Comparison of ENCODE assay signal across 6 cellular contexts in genomic region chr19:55485439-55486011, GRCh38. TPM values are rescaled to one million over a fixed set of nuclear protein-coding genes. Genes with fewer than 3 reads are reported as not detected.
DNase-seq lines count a peak whose midpoint lies in the region; ATAC-seq, FAIRE-seq and TF ChIP-seq lines count a peak whose summit lies in the region.

No MANE protein-coding gene starts in this region.

- dilution Hi-C loops in keratinocyte (cut with MboI; ENCODE audit: extremely low pct_ligation_motif_present, low sequenced_read_pairs) = no loop called here

- H3K4me1 ChIP-seq in SJSA1 (replicated peaks) = peaks cover 35% of the 10 kb centered on the region
- H3K4me1 ChIP-seq in keratinocyte (ENCODE audit: control insufficient read depth, extremely low read depth, insufficient read depth, low read length) = peaks cover 27% of the 10 kb centered on the region

- H3K27ac Mint-ChIP-seq in CD14-positive monocyte = peak overlapping the region in 5 of 7 donors; percentile 55 to 85 (median 81)

- peaks cover 14 to 22% of the 10 kb centered on the region in 2 donors for H3K36me3 Mint-ChIP-seq in CD14-positive monocyte

- no peaks in the 10 kb centered on the region for H4K20me1 ChIP-seq in keratinocyte (ENCODE audit: control insufficient read depth, extremely low read depth, insufficient read depth, low read length)

- H3K4me3 ChIP-seq in SJSA1 (peak overlapping the region; percentile 55), keratinocyte (ENCODE audit: control insufficient read depth in 2 of 3, extremely low read depth in 1 of 3, insufficient read depth in 2 of 3, low read depth in 1 of 3, low read length in 3 of 3) (peak overlapping the region; percentile 60 to 76 (median 74))

- H3K4me2 ChIP-seq in keratinocyte (ENCODE audit: control insufficient read depth, extremely low read depth, insufficient read depth, low read depth, low read length) = peak overlapping the region; percentile 85

- H2AFZ ChIP-seq in keratinocyte (ENCODE audit: control insufficient read depth, low read length) = peak overlapping the region; percentile 33

- H3K79me2 ChIP-seq in keratinocyte (ENCODE audit: control insufficient read depth, insufficient read depth, low read length) = no peaks in the 10 kb centered on the region

- intact Hi-C loops in CD14-positive monocyte (cut with micrococcal nuclease) = no loop called here

- peak overlapping the region; percentile 46 for H3K27ac ChIP-seq in SJSA1
- H3K27ac ChIP-seq in keratinocyte (ENCODE audit: control insufficient read depth, insufficient read depth, low read length) = peak overlapping the region; percentile 53

- H3K9me1 ChIP-seq in keratinocyte (ENCODE audit: control insufficient read depth, extremely low read depth, insufficient read depth, low read length) = peaks cover 3% of the 10 kb centered on the region

- no peak for FAIRE-seq in keratinocyte (lab: Jason Lieb, UNC)

- peaks cover 14% of the 10 kb centered on the region for H3K4me1 Mint-ChIP-seq in CD14-positive monocyte

- no peak for TF ChIP-seq CTCF in CD14-positive monocyte (IDR thresholded peaks at IDR 0.05)
- TF ChIP-seq CTCF in keratinocyte (optimal IDR thresholded peaks at IDR 0.05 in 1 of 3, IDR thresholded peaks at IDR 0.05 in 1 of 3, conservative IDR thresholded peaks at IDR 0.05 in 1 of 3; ENCODE audit: extremely low read depth in 1 of 3, insufficient read depth in 2 of 3, low read length in 3 of 3) = no peak

- H3K9me3 ChIP-seq in SJSA1 (replicated peaks) (no peaks in the 10 kb centered on the region; the same call in 1 of the 2 replicates), keratinocyte (ENCODE audit: control insufficient read depth, low read depth, low read length) (no peaks in the 10 kb centered on the region)

- H3K27me3 ChIP-seq in SJSA1 (replicated peaks) = no peaks in the 10 kb centered on the region
- H3K27me3 ChIP-seq in keratinocyte (ENCODE audit: control insufficient read depth, extremely low read depth, insufficient read depth, low read length) = peaks cover under 1% of the 10 kb centered on the region

- H3K36me3 ChIP-seq in SJSA1 (peaks cover 28% of the 10 kb centered on the region), keratinocyte (ENCODE audit: control insufficient read depth in 2 of 2, extremely low read depth in 1 of 2, insufficient read depth in 2 of 2, low read length in 2 of 2) (peaks cover 0 to 5% of the 10 kb centered on the region in 2 experiments)

- no peak for ATAC-seq in HG02885 (IDR thresholded peaks at IDR 0.05; ENCODE audit: poor library complexity, unreplicated experiment)

- H3K9me3 Mint-ChIP-seq in CD14-positive monocyte = peaks cover 0 to 2% (median 0%) of the 10 kb centered on the region in 7 donors

- peak overlapping the region; percentile 76 for H3K9ac ChIP-seq in keratinocyte (ENCODE audit: control insufficient read depth, extremely low read depth, insufficient read depth, low read length)

- DNase-seq in CD14-positive monocyte (ENCODE audit: low spot score) (no peak), SJSA1 (ENCODE audit: low read depth in 1 of 2, low spot score in 2 of 2) (no peak), keratinocyte (ENCODE audit: low read depth, low spot score) (no peak), SK-N-DZ (ENCODE audit: low spot score) (no peak), MV-4-11 (lab: John Stamatoyannopoulos, UW) (no peak)

- H3K4me3 Mint-ChIP-seq in CD14-positive monocyte = peak overlapping the region in 1 of 2 donors; percentile 72

- peaks cover 5 to 35% (median 12%) of the 10 kb centered on the region in 3 donors for H3K27me3 Mint-ChIP-seq in CD14-positive monocyte (ENCODE audit: low read depth in 3 of 3)

RNA-seq across cellular contexts. Expression of gene NAT14, which starts 0.5 kb away (rescaled TPM):
- polyA plus RNA-seq in CD14-positive monocyte = 1 to 10 TPM; 1.5 to 1.9 TPM
- 10.9 and 12.1 TPM in 2 replicates for total RNA-seq in SJSA1 (2014; rRNA removed; shearing (Covaris generic))
- polyA plus RNA-seq in keratinocyte = 11.0 to 12.5 TPM (median 11.9 TPM) in 3 replicates
- 0.66 TPM for polyA plus RNA-seq in keratinocyte (2011; ENCODE audit: low read depth)
- 7.2 and 15.0 TPM in 2 replicates for polyA plus RNA-seq in keratinocyte (2011; cell fraction: cytosol; rRNA removed)
- polyA plus RNA-seq in keratinocyte (2011; cell fraction: nucleus; rRNA removed) = 21.8 and 24.6 TPM in 2 replicates
- 6.8 and 20.9 TPM in 2 replicates for polyA plus RNA-seq in keratinocyte (2012; ENCODE audit: low replicate concordance)
- 2.2 to 14.3 TPM (median 2.7 TPM) in 3 replicates for polyA minus RNA-seq in keratinocyte
- 6.7 TPM for polyA minus RNA-seq in keratinocyte (2011; cell fraction: cytosol; rRNA and poly(A)+ RNA removed)
- 2.6 and 3.3 TPM in 2 replicates for polyA minus RNA-seq in keratinocyte (2011; cell fraction: nucleus; rRNA and poly(A)+ RNA removed)
- 21.2 and 40.6 TPM in 2 replicates for polyA plus RNA-seq in SK-N-DZ (2014; cell fraction: cytosol; rRNA removed)
- 95.9 and 121 TPM in 2 replicates for polyA plus RNA-seq in SK-N-DZ (2014; cell fraction: nucleus; rRNA removed)

RNA-seq across cellular contexts. Expression of gene SSC5D, which starts 2.7 kb away (rescaled TPM):
- not detected for polyA plus RNA-seq in CD14-positive monocyte
- total RNA-seq in SJSA1 (2014; rRNA removed; shearing (Covaris generic)) = not detected in 2 replicates
- polyA plus RNA-seq in keratinocyte = not detected in 3 replicates
- polyA plus RNA-seq in keratinocyte (2011; ENCODE audit: low read depth) = not detected
- 0.01 TPM in 1 of 2 replicates, not detected in the other for polyA plus RNA-seq in keratinocyte (2011; cell fraction: cytosol; rRNA removed)
- polyA plus RNA-seq in keratinocyte (2011; cell fraction: nucleus; rRNA removed) = 0.09 and 0.10 TPM in 2 replicates
- 0.03 TPM in 1 of 2 replicates, not detected in the other for polyA plus RNA-seq in keratinocyte (2012; ENCODE audit: low replicate concordance)
- not detected in 3 replicates for polyA minus RNA-seq in keratinocyte
- polyA minus RNA-seq in keratinocyte (2011; cell fraction: cytosol; rRNA and poly(A)+ RNA removed) = not detected
- not detected in 2 replicates for polyA minus RNA-seq in keratinocyte (2011; cell fraction: nucleus; rRNA and poly(A)+ RNA removed)
- polyA plus RNA-seq in SK-N-DZ (2014; cell fraction: cytosol; rRNA removed) = 0.15 and 0.27 TPM in 2 replicates
- polyA plus RNA-seq in SK-N-DZ (2014; cell fraction: nucleus; rRNA removed) = 0.17 and 0.66 TPM in 2 replicates

RNA-seq across cellular contexts. Expression of gene ZNF628, which starts 9.1 kb away (rescaled TPM):
- under 1 TPM in 1 of 2 donors, not detected in 1; 0.50 TPM for polyA plus RNA-seq in CD14-positive monocyte
- total RNA-seq in SJSA1 (2014; rRNA removed; shearing (Covaris generic)) = 1.1 and 4.1 TPM in 2 replicates
- polyA plus RNA-seq in keratinocyte = 0.22 to 1.5 TPM (median 0.39 TPM) in 3 replicates
- 0.72 TPM for polyA plus RNA-seq in keratinocyte (2011; ENCODE audit: low read depth)
- polyA plus RNA-seq in keratinocyte (2011; cell fraction: cytosol; rRNA removed) = 0.29 and 1.6 TPM in 2 replicates
- polyA plus RNA-seq in keratinocyte (2011; cell fraction: nucleus; rRNA removed) = 1.5 and 2.0 TPM in 2 replicates
- 1.9 and 5.8 TPM in 2 replicates for polyA plus RNA-seq in keratinocyte (2012; ENCODE audit: low replicate concordance)
- 0.19 to 1.6 TPM (median 0.23 TPM) in 3 replicates for polyA minus RNA-seq in keratinocyte
- 7.1 TPM for polyA minus RNA-seq in keratinocyte (2011; cell fraction: cytosol; rRNA and poly(A)+ RNA removed)
- 3.0 and 3.1 TPM in 2 replicates for polyA minus RNA-seq in keratinocyte (2011; cell fraction: nucleus; rRNA and poly(A)+ RNA removed)
- polyA plus RNA-seq in SK-N-DZ (2014; cell fraction: cytosol; rRNA removed) = 0.89 and 0.93 TPM in 2 replicates
- polyA plus RNA-seq in SK-N-DZ (2014; cell fraction: nucleus; rRNA removed) = 0.79 and 1.1 TPM in 2 replicates

RNA-seq across cellular contexts. Expression of gene C19orf85, which starts 21.0 kb away (rescaled TPM):
- polyA plus RNA-seq in CD14-positive monocyte = not detected
- total RNA-seq in SJSA1 (2014; rRNA removed; shearing (Covaris generic)) = not detected in 2 replicates
- polyA plus RNA-seq in keratinocyte = not detected in 3 replicates
- polyA plus RNA-seq in keratinocyte (2011; ENCODE audit: low read depth) = not detected
- polyA plus RNA-seq in keratinocyte (2011; cell fraction: cytosol; rRNA removed) = not detected in 2 replicates
- 0.11 TPM in 1 of 2 replicates, not detected in the other for polyA plus RNA-seq in keratinocyte (2011; cell fraction: nucleus; rRNA removed)
- not detected in 2 replicates for polyA plus RNA-seq in keratinocyte (2012; ENCODE audit: low replicate concordance)
- not detected in 3 replicates for polyA minus RNA-seq in keratinocyte
- polyA minus RNA-seq in keratinocyte (2011; cell fraction: cytosol; rRNA and poly(A)+ RNA removed) = not detected
- polyA minus RNA-seq in keratinocyte (2011; cell fraction: nucleus; rRNA and poly(A)+ RNA removed) = not detected in 2 replicates
- 0.52 and 0.73 TPM in 2 replicates for polyA plus RNA-seq in SK-N-DZ (2014; cell fraction: cytosol; rRNA removed)
- 0.96 TPM in 1 of 2 replicates, not detected in the other for polyA plus RNA-seq in SK-N-DZ (2014; cell fraction: nucleus; rRNA removed)

RNA-seq across cellular contexts. Expression of gene ISOC2, which starts 24.1 kb away (rescaled TPM):
- 10 to 100 TPM; 14.9 to 20.2 TPM for polyA plus RNA-seq in CD14-positive monocyte
- 71.7 and 97.3 TPM in 2 replicates for total RNA-seq in SJSA1 (2014; rRNA removed; shearing (Covaris generic))
- polyA plus RNA-seq in keratinocyte = 24.5 to 37.7 TPM (median 34.7 TPM) in 3 replicates
- polyA plus RNA-seq in keratinocyte (2011; ENCODE audit: low read depth) = 3.6 TPM
- polyA plus RNA-seq in keratinocyte (2011; cell fraction: cytosol; rRNA removed) = 19.0 and 53.3 TPM in 2 replicates
- polyA plus RNA-seq in keratinocyte (2011; cell fraction: nucleus; rRNA removed) = 13.6 and 19.3 TPM in 2 replicates
- 19.2 and 57.8 TPM in 2 replicates for polyA plus RNA-seq in keratinocyte (2012; ENCODE audit: low replicate concordance)
- 10.9 to 29.3 TPM (median 12.3 TPM) in 3 replicates for polyA minus RNA-seq in keratinocyte
- polyA minus RNA-seq in keratinocyte (2011; cell fraction: cytosol; rRNA and poly(A)+ RNA removed) = 56.0 TPM
- 15.2 and 17.7 TPM in 2 replicates for polyA minus RNA-seq in keratinocyte (2011; cell fraction: nucleus; rRNA and poly(A)+ RNA removed)
- polyA plus RNA-seq in SK-N-DZ (2014; cell fraction: cytosol; rRNA removed) = 52.6 and 61.5 TPM in 2 replicates
- polyA plus RNA-seq in SK-N-DZ (2014; cell fraction: nucleus; rRNA removed) = 29.9 and 47.9 TPM in 2 replicates
